Comparison of ENCODE assay signal across 10 cellular contexts in genomic region chr9:93118863-93119702, GRCh38. TPM values are rescaled to one million over a fixed set of nuclear protein-coding genes. Genes with fewer than 3 reads are reported as not detected.
DNase-seq lines count a peak whose midpoint lies in the region; ATAC-seq and TF ChIP-seq lines count a peak whose summit lies in the region.
"Had no signal": no experiment of that assay in that cellular context is flagged by ENCODE, and none has a peak within 500 bp of the region (broad histone marks: within the 10 kb centered on the region; RNA-seq: fewer than 3 reads in every experiment).

No MANE protein-coding gene starts in this region.

- H3K27me3 ChIP-seq in BE2C: no peaks in the 10 kb centered on the region
- H3K27me3 ChIP-seq: testis had no signal

- H3K27me3 Mint-ChIP-seq in T-cell (no peaks in the 10 kb centered on the region), progenitor cell of endocrine pancreas (no peaks in the 10 kb centered on the region)

- no peak for ATAC-seq in T-cell (replicated peaks in 1 of 4)

- H3K4me1 ChIP-seq in BE2C: peaks cover 21% of the 10 kb centered on the region

- H3K9me3 Mint-ChIP-seq in T-cell: no peaks in the 10 kb centered on the region
- H3K9me3 Mint-ChIP-seq in progenitor cell of endocrine pancreas (ENCODE audit: low read depth): no peaks in the 10 kb centered on the region

- H3K27ac Mint-ChIP-seq in T-cell (peak overlapping the region; percentile 72 to 86), progenitor cell of endocrine pancreas (no peak overlapping the region)

- H3K9me3 ChIP-seq in BE2C: no peaks in the 10 kb centered on the region
- H3K9me3 ChIP-seq: testis had no signal

- intact Hi-C loops in cardiac septum (cut with DNase I) (no loop called here), posterior cingulate gyrus (cut with DNase I) (no loop called here)

- TF ChIP-seq CTCF in BE2C (IDR thresholded peaks at IDR 0.05; ENCODE audit: low read depth, low read length) (no peak), progenitor cell of endocrine pancreas (IDR thresholded peaks at IDR 0.05; ENCODE audit: unreplicated experiment) (no peak)

- DNase-seq in BE2C: peak; percentile 4
- peak in 1 of 34 experiments; percentile 2 for DNase-seq in T-cell
- peak; percentile 70 for DNase-seq in cardiac septum (ENCODE audit: low spot score)
- DNase-seq in posterior cingulate gyrus: peak in 6 of 10 donors; percentile 3 to 72 (median 32)
- no peak for DNase-seq in NCI-H2107 treated with DMSO at 0.1 percent for 48 hours (lab: John Stamatoyannopoulos, UW; ENCODE audit: unreplicated experiment)
- DNase-seq in NCI-H146 treated with DMSO at 0.1 percent for 48 hours (lab: John Stamatoyannopoulos, UW; ENCODE audit: unreplicated experiment): no peak
- no peak for DNase-seq in progenitor cell of endocrine pancreas (ENCODE audit: low spot score, unreplicated experiment)
- no peak for DNase-seq in germinal center (ENCODE audit: low spot score)
- DNase-seq: NCI-H1048 had no signal

- H3K4me3 ChIP-seq in BE2C (ENCODE audit: low read depth, low read length): no peak overlapping the region
- H3K4me3 ChIP-seq: testis had no signal

- H3K4me3 Mint-ChIP-seq in T-cell (peak overlapping the region in 1 of 3 donors; percentile 0), progenitor cell of endocrine pancreas (ENCODE audit: low read depth) (no peak overlapping the region)

- peaks cover 13% of the 10 kb centered on the region for H3K36me3 ChIP-seq in BE2C

- POLR2A ChIA-PET in T-cell (lab: Charles Lee): no interaction called here

- H3K36me3 Mint-ChIP-seq in T-cell (peaks cover 15% of the 10 kb centered on the region), progenitor cell of endocrine pancreas (ENCODE audit: insufficient read depth) (no peaks in the 10 kb centered on the region)

- CTCF ChIA-PET in T-cell (lab: Charles Lee): interaction anchor here (1.0 to 1.5 kb wide), 2 partner anchors 10 kb away, joined by 3 to 4 read pairs; no protein-coding TSS in a partner anchor

- H3K4me1 Mint-ChIP-seq in T-cell: peaks cover 24 to 44% (median 32%) of the 10 kb centered on the region in 3 donors
- no peaks in the 10 kb centered on the region for H3K4me1 Mint-ChIP-seq in progenitor cell of endocrine pancreas (ENCODE audit: low read depth)

RNA-seq across cellular contexts. Expression of gene NINJ1, which starts 15.0 kb away (rescaled TPM):
- polyA plus RNA-seq in BE2C (2012; ENCODE audit: insufficient read depth, insufficient read length, low read depth): 104 TPM
- 100 to 1,000 TPM in 1 of 5 donors, 10 to 100 TPM in 4; 29.2 to 110 (median 32.0) TPM for total RNA-seq in T-cell
- 46.4 TPM for total RNA-seq in cardiac septum
- 38.1 and 39.5 TPM in 2 replicates for total RNA-seq in progenitor cell of endocrine pancreas

RNA-seq across cellular contexts. Expression of gene CARD19, which starts 23.1 kb away (rescaled TPM):
- 90.7 TPM for polyA plus RNA-seq in BE2C (2012; ENCODE audit: insufficient read depth, insufficient read length, low read depth)
- total RNA-seq in T-cell (10 to 100 TPM; 39.7 to 98.5 (median 72.8) TPM), cardiac septum (45.1 TPM), progenitor cell of endocrine pancreas (19.3 and 20.4 TPM in 2 replicates)

Comparison
In these comparisons a context has a peak if more than half of its experiments do, and no peak if none do; other contexts are left out.
1. DNase-seq: peak in BE2C (single experiment), cardiac septum (single experiment) and posterior cingulate gyrus (6 of 10); none in NCI-H2107 treated with DMSO at 0.1 percent for 48 hours (single experiment), NCI-H146 treated with DMSO at 0.1 percent for 48 hours (single experiment), progenitor cell of endocrine pancreas (single experiment) and germinal center (single experiment).